Comparison of ENCODE assay signal across 1 cellular context in genomic region chr6:52363222-52363867, GRCh38.
TF ChIP-seq lines count a peak whose summit lies in the region.

No MANE protein-coding gene starts in this region.

TF ChIP-seq in WTC11, 78 proteins besides CTCF, POLR2A, EP300 and RAD21 (continued from another document):
- no peak for TF ChIP-seq CDX4 (CRISPR knock-in tag; IDR thresholded peaks at IDR 0.05; ENCODE audit: borderline replicate concordance)
- TF ChIP-seq TEAD1 (CRISPR knock-in tag; IDR thresholded peaks at IDR 0.05), result no peak
- no peak for TF ChIP-seq HMGA2 (CRISPR knock-in tag; IDR thresholded peaks at IDR 0.05)
- no peak for TF ChIP-seq NFE2L1 (CRISPR knock-in tag; IDR thresholded peaks at IDR 0.05)
- TF ChIP-seq, protein P1, sequence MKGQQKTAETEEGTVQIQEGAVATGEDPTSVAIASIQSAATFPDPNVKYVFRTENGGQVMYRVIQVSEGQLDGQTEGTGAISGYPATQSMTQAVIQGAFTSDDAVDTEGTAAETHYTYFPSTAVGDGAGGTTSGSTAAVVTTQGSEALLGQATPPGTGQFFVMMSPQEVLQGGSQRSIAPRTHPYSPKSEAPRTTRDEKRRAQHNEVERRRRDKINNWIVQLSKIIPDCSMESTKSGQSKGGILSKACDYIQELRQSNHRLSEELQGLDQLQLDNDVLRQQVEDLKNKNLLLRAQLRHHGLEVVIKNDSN (CRISPR knock-in tag; IDR thresholded peaks at IDR 0.05), result no peak
- no peak for TF ChIP-seq SOX15 (CRISPR knock-in tag; IDR thresholded peaks at IDR 0.05)
